7 cellular contexts compared by ENCODE assay signal in the genomic region with DNA sequence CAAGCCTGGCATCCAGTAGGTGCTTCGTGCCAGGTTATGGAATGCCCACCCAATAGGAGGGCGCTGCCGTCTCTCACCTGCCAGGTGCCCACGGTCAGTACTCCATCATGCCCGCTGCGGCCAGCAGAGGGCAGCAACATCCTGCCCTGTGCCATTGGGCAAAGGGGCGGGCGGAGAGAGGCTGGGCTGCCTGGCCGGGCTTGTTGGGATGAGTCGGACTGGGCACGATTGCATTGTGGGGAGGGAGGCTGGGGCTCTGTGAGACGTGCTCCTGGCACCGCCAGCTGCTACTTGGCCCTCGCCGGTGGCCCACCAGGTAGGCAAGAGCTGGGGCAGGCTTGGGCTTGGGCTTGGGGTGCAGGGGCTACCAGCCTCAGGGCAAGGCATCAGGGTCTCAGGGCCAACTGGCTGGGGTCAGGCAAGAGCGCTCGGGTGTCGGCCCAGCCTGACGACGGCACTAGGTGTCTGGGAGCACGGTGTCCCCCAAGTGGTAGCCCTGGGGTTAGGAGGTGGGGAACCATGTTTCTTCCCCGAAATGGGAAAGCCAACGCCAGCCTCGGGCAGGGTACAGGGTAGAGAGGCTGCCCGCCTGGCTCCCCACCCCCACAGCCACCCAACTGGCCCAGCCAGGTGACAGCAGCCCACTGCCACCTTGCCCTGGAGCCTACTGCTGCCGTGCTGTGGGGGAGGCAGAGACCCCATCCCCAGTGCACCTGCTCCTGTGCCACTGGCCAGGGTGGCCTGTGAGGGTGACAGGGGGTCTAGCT. TPM values are rescaled to one million over a fixed set of nuclear protein-coding genes. Genes with fewer than 3 reads are reported as not detected.
DNase-seq lines count a peak whose midpoint lies in the region; FAIRE-seq and TF ChIP-seq lines count a peak whose summit lies in the region.

A gene (plus strand): TSS at position 261 of the 767 bp plus-strand sequence. CDS start 1,287 bp downstream, outside the sequence.

- H3K9me3 ChIP-seq in neutrophil (no peaks in the 10 kb centered on the region), subcutaneous abdominal adipose tissue (ENCODE audit: control insufficient read depth in 5 of 5, low read length in 5 of 5) (no peaks in the 10 kb centered on the region)

- CTCF ChIA-PET in RWPE1 (lab: Yijun Ruan, JAX), result interaction anchor here (0.6 to 1.8 kb wide), 11 partner anchors 14 to 531 kb away, joined by 3 to 7 read pairs (median 3); no protein-coding TSS in a partner anchor

- TF ChIP-seq CTCF in RWPE1 (conservative IDR thresholded peaks at IDR 0.05; ENCODE audit: low read depth) (peak; percentile 81), fibroblast of villous mesenchyme (IDR thresholded peaks at IDR 0.05; ENCODE audit: insufficient read depth, low read depth, low read length) (peak; percentile 70), neutrophil (IDR thresholded peaks at IDR 0.05) (peak; percentile 79)

- DNase-seq in GM12892 (ENCODE audit: insufficient read length), result peak; percentile 85
- DNase-seq in Kasumi-1 (lab: John Stamatoyannopoulos, UW), result peak; percentile 9 to 43
- peak; percentile 76 for DNase-seq in RWPE1 (ENCODE audit: low spot score)
- DNase-seq in activated gamma-delta T cell (lab: John Stamatoyannopoulos, UW), result peak; percentile 55
- DNase-seq in fibroblast of villous mesenchyme (ENCODE audit: low read depth), result peak; percentile 57

- peak; percentile 84 for FAIRE-seq in GM12892 (lab: Jason Lieb, UNC)

- H3K4me1 ChIP-seq in neutrophil (ENCODE audit: control insufficient read depth in 1 of 2, insufficient read depth in 1 of 2, low read depth in 1 of 2, low read length in 1 of 2), result no peaks in the 10 kb centered on the region
- peaks cover 0 to 31% (median 26%) of the 10 kb centered on the region in 5 donors for H3K4me1 ChIP-seq in subcutaneous abdominal adipose tissue (ENCODE audit: control insufficient read depth in 5 of 5, insufficient read depth in 5 of 5, low read length in 5 of 5)

- TF ChIP-seq POLR2A in GM12892 (IDR thresholded peaks at IDR 0.05; ENCODE audit: low read depth, low read length), result no peak

- H3K27me3 ChIP-seq in neutrophil (peaks cover 25% of the 10 kb centered on the region), subcutaneous abdominal adipose tissue (ENCODE audit: control insufficient read depth in 5 of 5, insufficient read depth in 4 of 5, low read length in 5 of 5) (peaks cover 0 to 17% (median 11%) of the 10 kb centered on the region in 5 donors)

- peak within 1 kb of the TSS; percentile 91 for H3K27ac ChIP-seq in RWPE1
- H3K27ac ChIP-seq in neutrophil, result no peak within 1 kb of the TSS
- H3K27ac ChIP-seq in subcutaneous abdominal adipose tissue (ENCODE audit: low read depth, low read length), result no peak within 1 kb of the TSS

- peak within 1 kb of the TSS in 1 of 5 donors; percentile 64 for H3K9ac ChIP-seq in subcutaneous abdominal adipose tissue (ENCODE audit: low read length in 5 of 5)

- H3K4me3 ChIP-seq in fibroblast of villous mesenchyme (ENCODE audit: low read depth, low read length) (no peak within 1 kb of the TSS), neutrophil (ENCODE audit: low read depth in 1 of 2, low read length in 1 of 2) (no peak within 1 kb of the TSS), subcutaneous abdominal adipose tissue (ENCODE audit: low read depth in 1 of 5, low read length in 5 of 5) (peak within 1 kb of the TSS in 3 of 5 donors; percentile 11 to 50 (median 46))

- H3K36me3 ChIP-seq in neutrophil (no peaks in the 10 kb centered on the region), subcutaneous abdominal adipose tissue (ENCODE audit: control insufficient read depth in 5 of 5, insufficient read depth in 5 of 5, low read length in 5 of 5) (no peaks in the 10 kb centered on the region)

- POLR2A ChIA-PET in RWPE1 (lab: Yijun Ruan, JAX; ENCODE audit: low non-redundant PET), result no interaction called here

RNA-seq across cellular contexts. Expression of the gene that starts here (rescaled TPM):
- not detected for polyA plus RNA-seq in GM12892 (2012; ENCODE audit: missing spikeins)
- 3.0 and 3.5 TPM in 2 replicates for total RNA-seq in fibroblast of villous mesenchyme

Comparison
In these comparisons a context has a peak if more than half of its experiments do, and no peak if none do; other contexts are left out.
1. DNase-seq: peak in every context shown above with its lines; median percentile 85 in GM12892; 76 in RWPE1; 57 in fibroblast of villous mesenchyme; 55 in activated gamma-delta T cell; 26 in Kasumi-1.
2. H3K4me3 ChIP-seq: peak in subcutaneous abdominal adipose tissue (3 of 5); none in fibroblast of villous mesenchyme (single experiment) and neutrophil (0 of 2).
3. Peak in every context shown above with its lines, with median percentiles within 50 percentile points of each other: CTCF ChIP-seq.